Comparison of ENCODE assay signal across 8 cellular contexts in genomic region chr6:43723737-43724295, GRCh38. TPM values are rescaled to one million over a fixed set of nuclear protein-coding genes. Genes with fewer than 3 reads are reported as not detected.
DNase-seq lines count a peak whose midpoint lies in the region; ATAC-seq and TF ChIP-seq lines count a peak whose summit lies in the region.

No MANE protein-coding gene starts in this region.

- H3K27me3 Mint-ChIP-seq in natural killer cell treated with Interleukin-12 subunit alpha and Interleukin-12 subunit beta and Interleukin-15 and Interleukin-18, amount 100 ng/mL, for 72 hours = peaks cover 0 to 21% of the 10 kb centered on the region in 2 donors

- H3K4me1 Mint-ChIP-seq in natural killer cell treated with Interleukin-12 subunit alpha and Interleukin-12 subunit beta and Interleukin-15 and Interleukin-18, amount 100 ng/mL, for 72 hours (ENCODE audit: low read depth in 2 of 2) = peaks cover 18 to 20% of the 10 kb centered on the region in 2 donors

- no peak overlapping the region for H3K4me3 Mint-ChIP-seq in natural killer cell treated with Interleukin-12 subunit alpha and Interleukin-12 subunit beta and Interleukin-15 and Interleukin-18, amount 100 ng/mL, for 72 hours

- H3K27ac Mint-ChIP-seq in natural killer cell treated with Interleukin-12 subunit alpha and Interleukin-12 subunit beta and Interleukin-15 and Interleukin-18, amount 100 ng/mL, for 72 hours = no peak overlapping the region

- CTCF ChIA-PET in AG04450 (lab: Charles Lee) = interaction anchor here (0.6 to 2.5 kb wide), 14 partner anchors 9 to 358 kb away, joined by 3 to 20 read pairs (median 4); no protein-coding TSS in a partner anchor

- peaks cover 0 to 8% (median 0%) of the 10 kb centered on the region in 4 donors for H3K4me1 ChIP-seq in tibial artery

- no peaks in the 10 kb centered on the region for H3K9me3 ChIP-seq in AG04450 (ENCODE audit: control insufficient read depth, insufficient read depth, low read length)
- no peaks in the 10 kb centered on the region for H3K9me3 ChIP-seq in tibial artery

- intact Hi-C loops in tibial artery (cut with DNase I; ENCODE audit: low total_unique reads) = no loop called here

- H3K27ac ChIP-seq in AG04450 (ENCODE audit: low read depth, low read length) = no peak overlapping the region
- peak overlapping the region; percentile 91 for H3K27ac ChIP-seq in epithelial cell of prostate
- H3K27ac ChIP-seq in tibial artery = no peak overlapping the region

- peak; percentile 68 for ATAC-seq in GM18502 (IDR thresholded peaks at IDR 0.05; ENCODE audit: poor library complexity, unreplicated experiment)
- peak; percentile 58 for ATAC-seq in HG03175 (IDR thresholded peaks at IDR 0.05; ENCODE audit: unreplicated experiment)
- peak; percentile 69 to 70 for ATAC-seq in natural killer cell treated with Interleukin-12 subunit alpha and Interleukin-12 subunit beta and Interleukin-15 and Interleukin-18, amount 100 ng/mL, for 72 hours

- no peaks in the 10 kb centered on the region for H3K9me3 Mint-ChIP-seq in natural killer cell treated with Interleukin-12 subunit alpha and Interleukin-12 subunit beta and Interleukin-15 and Interleukin-18, amount 100 ng/mL, for 72 hours

- POLR2A ChIA-PET in AG04450 (lab: Yijun Ruan, JAX) = interaction anchor here (0.5 to 1.6 kb wide), 3 partner anchors 9 to 21 kb away, joined by 3 to 6 read pairs (median 3); no protein-coding TSS in a partner anchor

- TF ChIP-seq CTCF in AG04450 (IDR thresholded peaks at IDR 0.05; ENCODE audit: low read depth, low read length) (peak; percentile 61), tibial artery (IDR thresholded peaks at IDR 0.05) (peak in 1 of 2 experiments; percentile 33)

- H3K4me3 ChIP-seq in AG04450 (ENCODE audit: low read depth, low read length) (no peak overlapping the region), tibial artery (no peak overlapping the region)

- DNase-seq in AG04450 (ENCODE audit: low read depth, low spot score) = no peak
- peak; percentile 91 for DNase-seq in NCI-H82 (lab: John Stamatoyannopoulos, UW)
- DNase-seq in activated CD8-positive, alpha-beta memory T cell treated with anti-CD3 and anti-CD28 coated beads for 24 hours = peak; percentile 85
- no peak for DNase-seq in epithelial cell of prostate (ENCODE audit: low read depth, low spot score)
- DNase-seq in natural killer cell treated with Interleukin-12 subunit alpha and Interleukin-12 subunit beta and Interleukin-15 and Interleukin-18, amount 100 ng/mL, for 72 hours (ENCODE audit: low spot score) = no peak
- DNase-seq in tibial artery = peak; percentile 46 to 74

- H3K27me3 ChIP-seq in AG04450 (ENCODE audit: control insufficient read depth, insufficient read depth, low read length) = peaks cover 8% of the 10 kb centered on the region
- peaks cover 0 to 5% of the 10 kb centered on the region in 2 donors for H3K27me3 ChIP-seq in tibial artery

- no peaks in the 10 kb centered on the region for H3K36me3 ChIP-seq in tibial artery

- H3K36me3 Mint-ChIP-seq in natural killer cell treated with Interleukin-12 subunit alpha and Interleukin-12 subunit beta and Interleukin-15 and Interleukin-18, amount 100 ng/mL, for 72 hours = no peaks in the 10 kb centered on the region

RNA-seq across cellular contexts. Expression of gene MRPS18A, which starts 36.2 kb away (rescaled TPM):
- polyA plus RNA-seq in AG04450 (2011; rRNA removed) = 41.0 and 59.7 TPM in 2 replicates
- polyA minus RNA-seq in AG04450 (2011; rRNA and poly(A)+ RNA removed) = 43.1 and 62.5 TPM in 2 replicates
- 10 to 100 TPM; 32.7 to 39.3 TPM for total RNA-seq in natural killer cell treated with Interleukin-12 subunit alpha and Interleukin-12 subunit beta and Interleukin-15 and Interleukin-18, amount 100 ng/mL, for 72 hours

RNA-seq across cellular contexts. Expression of gene VEGFA, which starts 46.2 kb away (rescaled TPM):
- polyA plus RNA-seq in AG04450 (2011; rRNA removed) = 189 and 239 TPM in 2 replicates
- polyA minus RNA-seq in AG04450 (2011; rRNA and poly(A)+ RNA removed) = 261 and 387 TPM in 2 replicates
- 10 to 100 TPM; 36.8 to 43.0 TPM for total RNA-seq in natural killer cell treated with Interleukin-12 subunit alpha and Interleukin-12 subunit beta and Interleukin-15 and Interleukin-18, amount 100 ng/mL, for 72 hours

Comparison
In these comparisons a context has a peak if more than half of its experiments do, and no peak if none do; other contexts are left out.
1. DNase-seq: peak in NCI-H82 (single experiment), activated CD8-positive, alpha-beta memory T cell treated with anti-CD3 and anti-CD28 coated beads for 24 hours (single experiment) and tibial artery (2 of 2); none in AG04450 (single experiment), epithelial cell of prostate (single experiment) and natural killer cell treated with Interleukin-12 subunit alpha and Interleukin-12 subunit beta and Interleukin-15 and Interleukin-18, amount 100 ng/mL, for 72 hours (single experiment).
2. Peak in every context shown above with its lines, with median percentiles within 50 percentile points of each other: ATAC-seq.